Comparison of ENCODE assay signal across 1 cellular context in the genomic region with DNA sequence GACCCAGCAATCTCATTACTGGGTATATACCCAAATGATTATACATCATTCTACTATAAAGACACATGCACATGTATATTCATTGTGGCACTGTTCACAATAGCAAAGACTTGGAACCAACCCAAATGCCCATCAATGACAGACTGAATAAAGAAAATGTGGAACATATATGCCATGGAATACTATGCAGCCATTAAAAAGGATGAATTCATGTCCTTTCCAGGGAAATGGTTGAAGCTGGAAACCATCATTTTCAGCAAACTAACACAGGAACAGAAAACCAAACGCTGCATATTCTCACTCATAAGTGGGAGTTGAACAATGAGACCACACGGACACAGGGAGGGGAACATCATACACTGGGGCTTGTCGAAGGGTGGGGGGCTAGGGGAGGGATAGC. TPM values are rescaled to one million over a fixed set of nuclear protein-coding genes. Genes with fewer than 3 reads are reported as not detected.
"Had no signal": no experiment of that assay in that cellular context is flagged by ENCODE, and none has a peak within 500 bp of the region (broad histone marks: within the 10 kb centered on the region; RNA-seq: fewer than 3 reads in every experiment).

No MANE protein-coding gene starts in this region.

RNA-seq across cellular contexts. Expression of a gene that starts 10.4 kb away (rescaled TPM):
- total RNA-seq: HepG2 had no signal
- polyA plus RNA-seq: HepG2 had no signal
